9 cellular contexts compared by ENCODE assay signal in genomic region chr3:66036586-66037061, GRCh38. TPM values are rescaled to one million over a fixed set of nuclear protein-coding genes. Genes with fewer than 3 reads are reported as not detected.
DNase-seq lines count a peak whose midpoint lies in the region; ATAC-seq and TF ChIP-seq lines count a peak whose summit lies in the region.
"Had no signal": no experiment of that assay in that cellular context is flagged by ENCODE, and none has a peak within 500 bp of the region (broad histone marks: within the 10 kb centered on the region; RNA-seq: fewer than 3 reads in every experiment).

No MANE protein-coding gene starts in this region.

- no peaks in the 10 kb centered on the region for H3K36me3 Mint-ChIP-seq in endothelial cell (ENCODE audit: low read depth, unreplicated experiment)
- H3K36me3 Mint-ChIP-seq in CD8-positive, alpha-beta T cell, result no peaks in the 10 kb centered on the region

- H3K27ac ChIP-seq in cardiac muscle cell (peak overlapping the region; percentile 95), uterus (peak overlapping the region; percentile 92)
- no peak overlapping the region for H3K27ac ChIP-seq in CD8-positive, alpha-beta T cell (ENCODE audit: low read depth, low read length)

- no peak for ATAC-seq in left ventricle myocardium superior
- ATAC-seq in CD8-positive, alpha-beta T cell, result no peak
- ATAC-seq: effector memory CD8-positive, alpha-beta T cell had no signal

- peak; percentile 46 to 56 for DNase-seq in cardiac muscle cell (ENCODE audit: low read depth in 1 of 2, low spot score in 1 of 2)
- no peak for DNase-seq in left ventricle myocardium superior
- no peak for DNase-seq in endothelial cell (ENCODE audit: low spot score)
- DNase-seq in uterus, result no peak
- no peak for DNase-seq in NCI-H146 (lab: John Stamatoyannopoulos, UW)
- DNase-seq in NCI-H2029 treated with DMSO at 0.1 percent for 48 hours (lab: John Stamatoyannopoulos, UW), result no peak
- DNase-seq in CD8-positive, alpha-beta T cell, result no peak
- DNase-seq: effector memory CD8-positive, alpha-beta T cell had no signal

- H3K4me3 ChIP-seq in cardiac muscle cell (peak overlapping the region; percentile 77), mucosa of stomach (ENCODE audit: low read length) (peak overlapping the region; percentile 94), uterus (peak overlapping the region; percentile 75 to 81)
- no peak overlapping the region for H3K4me3 ChIP-seq in CD8-positive, alpha-beta T cell (ENCODE audit: low read depth, low read length)

- intact Hi-C loops in left ventricle myocardium superior (cut with micrococcal nuclease) (no loop called here), uterus (cut with DNase I; ENCODE audit: low total_unique reads) (no loop called here)
- intact Hi-C loops in CD8-positive, alpha-beta T cell (cut with DNase I, micrococcal nuclease), result no loop called here

- no peaks in the 10 kb centered on the region for H3K36me3 ChIP-seq in cardiac muscle cell
- H3K36me3 ChIP-seq in mucosa of stomach (ENCODE audit: control insufficient read depth, insufficient read depth, low read length), result no peaks in the 10 kb centered on the region
- H3K36me3 ChIP-seq in uterus, result no peaks in the 10 kb centered on the region
- H3K36me3 ChIP-seq in CD8-positive, alpha-beta T cell (ENCODE audit: insufficient read depth, low read length), result no peaks in the 10 kb centered on the region

- POLR2A ChIA-PET in CD8-positive, alpha-beta T cell (lab: Charles Lee), result no interaction called here

- no peak overlapping the region for H3K27ac Mint-ChIP-seq in endothelial cell (ENCODE audit: unreplicated experiment)
- no peak overlapping the region for H3K27ac Mint-ChIP-seq in CD8-positive, alpha-beta T cell
- H3K27ac Mint-ChIP-seq: effector memory CD8-positive, alpha-beta T cell had no signal

- no peaks in the 10 kb centered on the region for H3K9me3 Mint-ChIP-seq in endothelial cell (ENCODE audit: unreplicated experiment)
- H3K9me3 Mint-ChIP-seq in CD8-positive, alpha-beta T cell, result no peaks in the 10 kb centered on the region
- H3K9me3 Mint-ChIP-seq: effector memory CD8-positive, alpha-beta T cell had no signal

- no peak for TF ChIP-seq POLR2A in uterus (IDR thresholded peaks at IDR 0.05)

- CTCF ChIA-PET in CD8-positive, alpha-beta T cell (lab: Charles Lee), result no interaction called here

- H3K27me3 ChIP-seq in cardiac muscle cell (no peaks in the 10 kb centered on the region), mucosa of stomach (ENCODE audit: control insufficient read depth, insufficient read depth, low read length) (no peaks in the 10 kb centered on the region), uterus (no peaks in the 10 kb centered on the region)
- H3K27me3 ChIP-seq in CD8-positive, alpha-beta T cell (ENCODE audit: insufficient read depth, low read length), result peaks cover 8% of the 10 kb centered on the region

- TF ChIP-seq CTCF in cardiac muscle cell (IDR thresholded peaks at IDR 0.05; ENCODE audit: low read depth, low read length) (no peak), endothelial cell (IDR thresholded peaks at IDR 0.05; ENCODE audit: unreplicated experiment) (no peak), uterus (IDR thresholded peaks at IDR 0.05) (no peak)
- no peak for TF ChIP-seq CTCF in CD8-positive, alpha-beta T cell (IDR thresholded peaks at IDR 0.05)

- peaks cover 20% of the 10 kb centered on the region for H3K4me1 ChIP-seq in cardiac muscle cell (ENCODE audit: low read depth)
- peaks cover 11% of the 10 kb centered on the region for H3K4me1 ChIP-seq in mucosa of stomach (ENCODE audit: control insufficient read depth, insufficient read depth, low read length)
- no peaks in the 10 kb centered on the region for H3K4me1 ChIP-seq in uterus
- no peaks in the 10 kb centered on the region for H3K4me1 ChIP-seq in CD8-positive, alpha-beta T cell (ENCODE audit: insufficient read depth, low read length)

- peak overlapping the region; percentile 97 for H3K4me3 Mint-ChIP-seq in endothelial cell (ENCODE audit: unreplicated experiment)
- H3K4me3 Mint-ChIP-seq in CD8-positive, alpha-beta T cell, result no peak overlapping the region
- H3K4me3 Mint-ChIP-seq: effector memory CD8-positive, alpha-beta T cell had no signal

- peaks cover 22% of the 10 kb centered on the region for H3K4me1 Mint-ChIP-seq in endothelial cell (ENCODE audit: unreplicated experiment)
- H3K4me1 Mint-ChIP-seq in CD8-positive, alpha-beta T cell (ENCODE audit: low read depth), result peaks cover 14% of the 10 kb centered on the region

- peak overlapping the region; percentile 92 for H3K9ac ChIP-seq in mucosa of stomach (ENCODE audit: low read length)

- peaks cover 5% of the 10 kb centered on the region for H3K27me3 Mint-ChIP-seq in endothelial cell (ENCODE audit: unreplicated experiment)
- peaks cover 56% of the 10 kb centered on the region for H3K27me3 Mint-ChIP-seq in CD8-positive, alpha-beta T cell (ENCODE audit: low read depth)

- H3K9me3 ChIP-seq in cardiac muscle cell (ENCODE audit: low read depth) (no peaks in the 10 kb centered on the region), mucosa of stomach (ENCODE audit: control insufficient read depth, low read length) (no peaks in the 10 kb centered on the region), uterus (no peaks in the 10 kb centered on the region)
- no peaks in the 10 kb centered on the region for H3K9me3 ChIP-seq in CD8-positive, alpha-beta T cell (ENCODE audit: low read length)

RNA-seq across cellular contexts. Expression of gene MAGI1, which starts 2.1 kb away (rescaled TPM):
- total RNA-seq in cardiac muscle cell (56.4 and 87.0 TPM in 2 replicates), left ventricle myocardium superior (37.5 TPM), endothelial cell (ENCODE audit: unreplicated experiment) (33.8 TPM), uterus (10 to 100 TPM in 3 of 4 donors, 1 to 10 TPM in 1; 7.6 to 42.9 (median 37.0) TPM)
- polyA plus RNA-seq in cardiac muscle cell, result 33.9 and 52.3 TPM in 2 replicates
- total RNA-seq in CD8-positive, alpha-beta T cell, result not detected

Comparison
In these comparisons a context has a peak if more than half of its experiments do, and no peak if none do; other contexts are left out.
1. DNase-seq: peak in cardiac muscle cell (2 of 2); none in left ventricle myocardium superior (single experiment), endothelial cell (single experiment), uterus (0 of 2), NCI-H146 (single experiment), NCI-H2029 treated with DMSO at 0.1 percent for 48 hours (single experiment) and CD8-positive, alpha-beta T cell (0 of 7).
2. RNA of gene MAGI1, which starts 2.1 kb away (total RNA-seq): 56.4 to 87.0 TPM in cardiac muscle cell, 37.5 TPM in left ventricle myocardium superior (single experiment), 7.6 to 42.9 TPM in uterus and 33.8 TPM in endothelial cell (single experiment); not detected in CD8-positive, alpha-beta T cell; every median in the first group is over 4 times any median in the second.